In genomic region chr19:2381151-2381822, GRCh38 we compare ENCODE assay signal across 17 cellular contexts. TPM values are rescaled to one million over a fixed set of nuclear protein-coding genes. Genes with fewer than 3 reads are reported as not detected.
DNase-seq lines count a peak whose midpoint lies in the region; TF ChIP-seq lines count a peak whose summit lies in the region.
"Had no signal": no experiment of that assay in that cellular context is flagged by ENCODE, and none has a peak within 500 bp of the region (broad histone marks: within the 10 kb centered on the region; RNA-seq: fewer than 3 reads in every experiment).

No MANE protein-coding gene starts in this region.

- DNase-seq in EH (ENCODE audit: low read depth), result peak; percentile 9
- DNase-seq in amygdala (lab: John Stamatoyannopoulos, UW), result peak in 55 of 56 donors; percentile 17 to 96 (median 76)
- DNase-seq in foreskin fibroblast, result peak; percentile 39 to 41
- peak; percentile 43 for DNase-seq in neural progenitor cell (ENCODE audit: low spot score)
- DNase-seq in RKO (ENCODE audit: low spot score), result no peak
- no peak for DNase-seq in Kasumi-1 (lab: John Stamatoyannopoulos, UW)
- DNase-seq in glomerular visceral epithelial cell (ENCODE audit: extremely low spot score), result no peak
- no peak for DNase-seq in NCI-H226
- DNase-seq: activated CD8-positive, alpha-beta T cell treated with anti-CD3 and anti-CD28 coated beads, Interleukin-2, amount 10 ng/mL, durations not matched to agents 7 days and 5 days; Karpas-422; mammary epithelial cell; NCI-H2081; pancreas; tibial artery had no signal

- TF ChIP-seq CTCF in foreskin fibroblast (IDR thresholded peaks at IDR 0.05; ENCODE audit: low read depth, low read length), result no peak
- TF ChIP-seq CTCF in neural progenitor cell (IDR thresholded peaks at IDR 0.05), result no peak

- no peaks in the 10 kb centered on the region for H3K36me3 ChIP-seq in neural progenitor cell
- H3K36me3 ChIP-seq: breast epithelium, pancreas, tibial artery had no signal

- H3K79me2 ChIP-seq in neural progenitor cell (ENCODE audit: low read depth), result no peaks in the 10 kb centered on the region

- no peak overlapping the region for H3K27ac ChIP-seq in neural progenitor cell
- H3K27ac ChIP-seq: breast epithelium, pancreas, SK-N-MC, tibial artery had no signal

- no peaks in the 10 kb centered on the region for H3K4me1 ChIP-seq in neural progenitor cell
- H3K4me1 ChIP-seq: breast epithelium, pancreas had no signal

- H3K9ac ChIP-seq in neural progenitor cell, result no peak overlapping the region

- H3K36me3 Mint-ChIP-seq in neural progenitor cell, result peaks cover 2% of the 10 kb centered on the region

- peak overlapping the region; percentile 18 for H2AFZ ChIP-seq in neural progenitor cell (replicated peaks)

- no peak overlapping the region for H3K4me3 ChIP-seq in foreskin fibroblast (ENCODE audit: low read depth in 1 of 2, low read length in 2 of 2)
- H3K4me3 ChIP-seq in neural progenitor cell, result no peak overlapping the region
- H3K4me3 ChIP-seq: breast epithelium, pancreas, SK-N-MC, tibial artery had no signal

- no peaks in the 10 kb centered on the region for H3K9me3 ChIP-seq in neural progenitor cell (ENCODE audit: low read depth)
- H3K9me3 ChIP-seq: pancreas had no signal

- peaks cover 25% of the 10 kb centered on the region for H3K9me3 Mint-ChIP-seq in neural progenitor cell

- H3K4me3 Mint-ChIP-seq in neural progenitor cell, result peak overlapping the region; percentile 39
- H3K4me3 Mint-ChIP-seq: activated CD8-positive, alpha-beta T cell treated with anti-CD3 and anti-CD28 coated beads, Interleukin-2, amount 10 ng/mL, durations not matched to agents 7 days and 5 days had no signal

- peaks cover 5% of the 10 kb centered on the region for H3F3A ChIP-seq in neural progenitor cell (ENCODE audit: low read depth)

- no peak overlapping the region for H3K4me2 ChIP-seq in neural progenitor cell

- H4K20me1 ChIP-seq in neural progenitor cell (ENCODE audit: low read depth), result no peaks in the 10 kb centered on the region

- no peaks in the 10 kb centered on the region for H3K27me3 ChIP-seq in neural progenitor cell
- H3K27me3 ChIP-seq: breast epithelium, pancreas had no signal

- H3K4me1 Mint-ChIP-seq in neural progenitor cell, result peaks cover 32% of the 10 kb centered on the region

- H3K27ac Mint-ChIP-seq in neural progenitor cell, result peak overlapping the region; percentile 83
- H3K27ac Mint-ChIP-seq: activated CD8-positive, alpha-beta T cell treated with anti-CD3 and anti-CD28 coated beads, Interleukin-2, amount 10 ng/mL, durations not matched to agents 7 days and 5 days had no signal

- peaks cover 28% of the 10 kb centered on the region for H3K27me3 Mint-ChIP-seq in neural progenitor cell (ENCODE audit: insufficient read depth, low read depth)

RNA-seq across cellular contexts. Expression of gene TMPRSS9, which starts 21.2 kb away (rescaled TPM):
- total RNA-seq in neural progenitor cell (ENCODE audit: low replicate concordance), result 0.40 TPM in 1 of 2 replicates, not detected in the other
- total RNA-seq: activated CD8-positive, alpha-beta T cell treated with anti-CD3 and anti-CD28 coated beads, Interleukin-2, amount 10 ng/mL, durations not matched to agents 7 days and 5 days; endothelial cell of umbilical vein; mammary epithelial cell had no signal

RNA-seq across cellular contexts. Expression of gene TIMM13, which starts 46.1 kb away (rescaled TPM):
- total RNA-seq in neural progenitor cell (ENCODE audit: low replicate concordance), result 22.3 and 37.9 TPM in 2 replicates

RNA-seq across cellular contexts. Expression of gene SPPL2B, which starts 52.8 kb away (rescaled TPM):
- 20.7 and 90.9 TPM in 2 replicates for total RNA-seq in neural progenitor cell (ENCODE audit: low replicate concordance)

RNA-seq across cellular contexts. Expression of gene LSM7, which starts 52.9 kb away (rescaled TPM):
- total RNA-seq in neural progenitor cell (ENCODE audit: low replicate concordance), result 183 and 317 TPM in 2 replicates

Comparison
In these comparisons a context has a peak if more than half of its experiments do, and no peak if none do; other contexts are left out.
1. DNase-seq: peak in EH (single experiment), amygdala (55 of 56), foreskin fibroblast (2 of 2) and neural progenitor cell (single experiment); none in RKO (single experiment), Kasumi-1 (0 of 2), glomerular visceral epithelial cell (single experiment) and NCI-H226 (single experiment).